In genomic region chr6:43285415-43285814, GRCh38 we compare ENCODE assay signal across 1 cellular context.
TF ChIP-seq lines count a peak whose summit lies in the region.

No MANE protein-coding gene starts in this region.

TF ChIP-seq in H1, 55 proteins besides CTCF, POLR2A, EP300 and RAD21:
- TF ChIP-seq EZH2 (IDR thresholded peaks at IDR 0.05; ENCODE audit: low read depth, low read length, severe bottlenecking) (peak; percentile 55), TAF7 (optimal IDR thresholded peaks at IDR 0.05; ENCODE audit: borderline replicate concordance, low read depth, low read length) (no peak), SUZ12 (IDR thresholded peaks at IDR 0.05; ENCODE audit: low read length) (peak; percentile 61)
